ENCODE assay signal across 17 cellular contexts in genomic region chr4:103158760-103159159, GRCh38. TPM values are rescaled to one million over a fixed set of nuclear protein-coding genes. Genes with fewer than 3 reads are reported as not detected.
A peak's percentile ranks its signal among the peaks of the same experiment; 100 is the strongest.
DNase-seq lines count a peak whose midpoint lies in the region; ATAC-seq, FAIRE-seq and TF ChIP-seq lines count a peak whose summit lies in the region.
"Had no signal": no experiment of that assay in that cellular context is flagged by ENCODE, and none has a peak within 500 bp of the region (broad histone marks: within the 10 kb centered on the region; RNA-seq: fewer than 3 reads in every experiment).

No MANE protein-coding gene starts in this region.

- TSS peak; percentile 65 for BruUV-seq in OCI-LY7 (replicated peaks; lab: Mats Ljungman, UMichigan)

- peaks cover 88% of the 10 kb centered on the region for H3K36me3 ChIP-seq in OCI-LY7 (ENCODE audit: insufficient read depth, low read length)
- no peaks in the 10 kb centered on the region for H3K36me3 ChIP-seq in fibroblast of lung (ENCODE audit: control insufficient read depth, insufficient read depth, low read length)

- H3K9ac ChIP-seq in fibroblast of lung (ENCODE audit: insufficient read depth, low read length) = no peak overlapping the region

- no peak for ATAC-seq in HG03159 (IDR thresholded peaks at IDR 0.05; ENCODE audit: unreplicated experiment)

- H3K27ac ChIP-seq in OCI-LY7 (ENCODE audit: low read depth, low read length, poor library complexity, severe bottlenecking) = no peak overlapping the region
- no peak overlapping the region for H3K27ac ChIP-seq in fibroblast of lung (ENCODE audit: insufficient read depth, low read length)
- no peak overlapping the region for H3K27ac ChIP-seq in dorsolateral prefrontal cortex
- H3K27ac ChIP-seq: C4-2B, SJCRH30 had no signal

- intact Hi-C loops in activated CD4-positive, alpha-beta T cell treated with anti-CD3 and anti-CD28 coated beads, Interleukin-2, amount 10 ng/mL, durations not matched to agents 24 days and 14 days (cut with micrococcal nuclease) = no loop called here
- intact Hi-C loops in OCI-LY7 (cut with micrococcal nuclease; ENCODE audit: unreplicated experiment) = no loop called here
- intact Hi-C loops in dorsolateral prefrontal cortex (cut with DNase I) = no loop called here

- peaks cover 48% of the 10 kb centered on the region for H3K36me3 Mint-ChIP-seq in activated CD4-positive, alpha-beta T cell treated with anti-CD3 and anti-CD28 coated beads, Interleukin-2, amount 10 ng/mL, durations not matched to agents 24 days and 14 days (ENCODE audit: low read depth)

- peak overlapping the region; percentile 6 for H3K4me3 Mint-ChIP-seq in activated CD4-positive, alpha-beta T cell treated with anti-CD3 and anti-CD28 coated beads, Interleukin-2, amount 10 ng/mL, durations not matched to agents 24 days and 14 days

- peak; percentile 32 for FAIRE-seq in D721Med (lab: Jason Lieb, UNC)

- H3K27ac Mint-ChIP-seq in activated CD4-positive, alpha-beta T cell treated with anti-CD3 and anti-CD28 coated beads, Interleukin-2, amount 10 ng/mL, durations not matched to agents 24 days and 14 days = peak overlapping the region; percentile 56

- no peaks in the 10 kb centered on the region for H3K27me3 Mint-ChIP-seq in activated CD4-positive, alpha-beta T cell treated with anti-CD3 and anti-CD28 coated beads, Interleukin-2, amount 10 ng/mL, durations not matched to agents 24 days and 14 days

- CTCF ChIA-PET in OCI-LY7 (lab: Charles Lee; ENCODE audit: unreplicated experiment) = no interaction called here

- H2AFZ ChIP-seq in OCI-LY7 (ENCODE audit: low read length) (no peak overlapping the region), fibroblast of lung (ENCODE audit: low read length) (peak overlapping the region; percentile 16)

- no peaks in the 10 kb centered on the region for H3K27me3 ChIP-seq in fibroblast of lung (ENCODE audit: control insufficient read depth, insufficient read depth, low read length)
- no peaks in the 10 kb centered on the region for H3K27me3 ChIP-seq in dorsolateral prefrontal cortex
- H3K27me3 ChIP-seq: SJCRH30 had no signal

- no peaks in the 10 kb centered on the region for H3K4me1 ChIP-seq in OCI-LY7 (ENCODE audit: insufficient read depth, low read length, poor library complexity, severe bottlenecking)
- no peaks in the 10 kb centered on the region for H3K4me1 ChIP-seq in fibroblast of lung (ENCODE audit: control insufficient read depth, extremely low read depth, insufficient read depth, low read length)
- H3K4me1 ChIP-seq: HAP-1, SJCRH30 had no signal

- no peak for DNase-seq in activated CD4-positive, alpha-beta T cell treated with anti-CD3 and anti-CD28 coated beads, Interleukin-2, amount 10 ng/mL, durations not matched to agents 24 days and 14 days
- no peak for DNase-seq in activated CD4-positive, alpha-beta T cell treated with anti-CD3 and anti-CD28 coated beads, Interleukin-2, amount 50 U/mL, for 48 hours
- DNase-seq in D721Med (ENCODE audit: insufficient read length, low spot score) (no peak), OCI-LY7 (ENCODE audit: low spot score) (no peak), fibroblast of lung (ENCODE audit: low read depth in 2 of 2) (no peak), dorsolateral prefrontal cortex (no peak)
- DNase-seq in effector CD4-positive, alpha-beta T cell = no peak
- DNase-seq: EL, NCI-H1417 treated with DMSO at 0.1 percent for 48 hours, NCI-H1930, NCI-H2171, NCI-H446, NCI-H69, SJCRH30 had no signal

- peaks cover 7% of the 10 kb centered on the region for H3K9me3 Mint-ChIP-seq in activated CD4-positive, alpha-beta T cell treated with anti-CD3 and anti-CD28 coated beads, Interleukin-2, amount 10 ng/mL, durations not matched to agents 24 days and 14 days

- H3K9me3 ChIP-seq in OCI-LY7 (ENCODE audit: low read length) (peaks cover 6% of the 10 kb centered on the region; the same call in 1 of the 2 replicates), fibroblast of lung (ENCODE audit: control insufficient read depth, insufficient read depth, low read depth, low read length) (no peaks in the 10 kb centered on the region)
- H3K9me3 ChIP-seq: HAP-1 had no signal

- H4K20me1 ChIP-seq in OCI-LY7 (ENCODE audit: insufficient read depth, low read length) = no peaks in the 10 kb centered on the region
- no peaks in the 10 kb centered on the region for H4K20me1 ChIP-seq in fibroblast of lung (ENCODE audit: control insufficient read depth, extremely low read depth, insufficient read depth, low read length)

- H3K79me2 ChIP-seq in OCI-LY7 (ENCODE audit: insufficient read depth, low read depth, low read length) = no peaks in the 10 kb centered on the region; the same call in 1 of the 2 replicates
- H3K79me2 ChIP-seq in fibroblast of lung (ENCODE audit: control insufficient read depth, insufficient read depth, low read length) = no peaks in the 10 kb centered on the region

- H3K4me2 ChIP-seq in OCI-LY7 (ENCODE audit: low read length) = no peak overlapping the region
- no peak overlapping the region for H3K4me2 ChIP-seq in fibroblast of lung (ENCODE audit: extremely low read depth, insufficient read depth, low read length)

- H3K9me2 ChIP-seq in OCI-LY7 (ENCODE audit: insufficient read depth, low read length) = no peaks in the 10 kb centered on the region

- POLR2A ChIA-PET in OCI-LY7 (lab: Charles Lee) = interaction anchor here (0.6 to 1.0 kb wide), 3 partner anchors 8 to 1879 kb away, joined by 3 to 4 read pairs (median 3); no protein-coding TSS in a partner anchor

- H3K4me1 Mint-ChIP-seq in activated CD4-positive, alpha-beta T cell treated with anti-CD3 and anti-CD28 coated beads, Interleukin-2, amount 10 ng/mL, durations not matched to agents 24 days and 14 days = peaks cover 4% of the 10 kb centered on the region

- no peak overlapping the region for H3K4me3 ChIP-seq in OCI-LY7 (ENCODE audit: low read depth, low read length, poor library complexity, severe bottlenecking)
- no peak overlapping the region for H3K4me3 ChIP-seq in fibroblast of lung (replicated peaks in 1 of 4; ENCODE audit: control extremely low read depth in 1 of 4, insufficient read depth in 1 of 4, low read depth in 3 of 4, low read length in 4 of 4)
- H3K4me3 ChIP-seq in dorsolateral prefrontal cortex = no peak overlapping the region
- H3K4me3 ChIP-seq: HAP-1, SJCRH30 had no signal

- TF ChIP-seq CTCF in D721Med (IDR thresholded peaks at IDR 0.05; ENCODE audit: insufficient read depth, missing control alignments) (no peak), OCI-LY7 (conservative IDR thresholded peaks at IDR 0.05; ENCODE audit: low read length) (no peak), fibroblast of lung (conservative IDR thresholded peaks at IDR 0.05 in 1 of 2, IDR thresholded peaks at IDR 0.05 in 1 of 2; ENCODE audit: low read depth in 1 of 2, low read length in 2 of 2) (no peak), dorsolateral prefrontal cortex (IDR thresholded peaks at IDR 0.05 in 54 of 56, conservative IDR thresholded peaks at IDR 0.05 in 2 of 56; ENCODE audit: low read depth in 1 of 56, partially characterized antibody in 56 of 56) (no peak)

RNA-seq across cellular contexts. Expression of gene CENPE, which starts 39.4 kb away (rescaled TPM):
- total RNA-seq in activated CD4-positive, alpha-beta T cell treated with anti-CD3 and anti-CD28 coated beads, Interleukin-2, amount 10 ng/mL, durations not matched to agents 24 days and 14 days = 24.6 and 29.8 TPM in 2 replicates
- 23.6 and 39.4 TPM in 2 replicates for total RNA-seq in OCI-LY7 (2014; rRNA removed; shearing (Covaris generic))
- total RNA-seq in OCI-LY7 (2022) = 70.9 and 80.0 TPM in 2 replicates
- 1.5 and 8.6 TPM in 2 replicates for total RNA-seq in fibroblast of lung
- 4.1 and 10.1 TPM in 2 replicates for polyA plus RNA-seq in fibroblast of lung
- polyA plus RNA-seq in fibroblast of lung (2012) = 4.2 and 8.3 TPM in 2 replicates
- 0.04 TPM in 2 replicates for polyA minus RNA-seq in fibroblast of lung (ENCODE audit: low replicate concordance)
- 1 to 10 TPM in 101 of 120 experiments, under 1 TPM in 19; 0.50 to 4.9 (median 1.9) TPM for total RNA-seq in dorsolateral prefrontal cortex

RNA-seq across cellular contexts. Expression of gene BDH2, which starts 59.1 kb away (rescaled TPM):
- 11.0 and 13.2 TPM in 2 replicates for total RNA-seq in activated CD4-positive, alpha-beta T cell treated with anti-CD3 and anti-CD28 coated beads, Interleukin-2, amount 10 ng/mL, durations not matched to agents 24 days and 14 days
- total RNA-seq in OCI-LY7 (2014; rRNA removed; shearing (Covaris generic)) = 28.2 and 35.2 TPM in 2 replicates
- total RNA-seq in OCI-LY7 (2022) = 25.2 and 26.3 TPM in 2 replicates
- 50.1 and 67.2 TPM in 2 replicates for total RNA-seq in fibroblast of lung
- 53.3 and 70.5 TPM in 2 replicates for polyA plus RNA-seq in fibroblast of lung
- polyA plus RNA-seq in fibroblast of lung (2012) = 40.3 and 45.9 TPM in 2 replicates
- polyA minus RNA-seq in fibroblast of lung (ENCODE audit: low replicate concordance) = 1.2 and 2.0 TPM in 2 replicates
- 10 to 100 TPM; 22.2 to 79.3 (median 39.1) TPM for total RNA-seq in dorsolateral prefrontal cortex
